Comparison of ENCODE assay signal across 1 cellular context in the genomic region with DNA sequence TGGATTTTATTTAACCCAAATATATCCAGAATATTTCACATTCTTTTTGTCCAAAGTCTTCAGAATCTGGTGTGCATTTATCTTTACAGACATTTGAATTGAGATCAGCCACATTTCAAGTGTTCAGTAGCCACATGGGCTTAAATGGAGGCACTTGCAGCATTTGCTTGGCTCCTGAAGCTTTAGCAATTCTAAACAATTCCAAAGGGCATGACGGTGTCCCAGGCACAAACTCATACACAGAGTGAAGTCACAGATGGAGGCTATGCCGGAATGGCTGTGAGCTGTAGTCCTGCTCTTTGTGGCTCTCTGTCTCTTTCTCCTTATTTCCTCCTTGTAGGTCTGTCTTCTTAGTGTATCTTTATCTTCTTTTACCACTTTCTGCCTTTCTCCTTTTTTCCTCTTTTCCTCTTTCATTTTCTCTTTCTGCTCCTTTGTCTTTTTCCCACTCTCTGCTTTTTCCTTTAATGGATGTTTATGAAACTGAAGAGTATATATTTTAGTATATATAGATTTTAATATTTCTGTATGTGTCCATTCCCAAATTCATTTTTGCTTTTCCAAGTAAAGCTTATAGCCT.
TF ChIP-seq lines count a peak whose summit lies in the region.

No MANE protein-coding gene starts in this region.

TF ChIP-seq in GM12878, 131 proteins besides CTCF, POLR2A, EP300 and RAD21 (continued from another document):
- TF ChIP-seq POLR2AphosphoS5 (IDR thresholded peaks at IDR 0.05; ENCODE audit: low read length) (peak; percentile 58), ZNF217 (IDR thresholded peaks at IDR 0.05) (no peak)
